In the genomic region with DNA sequence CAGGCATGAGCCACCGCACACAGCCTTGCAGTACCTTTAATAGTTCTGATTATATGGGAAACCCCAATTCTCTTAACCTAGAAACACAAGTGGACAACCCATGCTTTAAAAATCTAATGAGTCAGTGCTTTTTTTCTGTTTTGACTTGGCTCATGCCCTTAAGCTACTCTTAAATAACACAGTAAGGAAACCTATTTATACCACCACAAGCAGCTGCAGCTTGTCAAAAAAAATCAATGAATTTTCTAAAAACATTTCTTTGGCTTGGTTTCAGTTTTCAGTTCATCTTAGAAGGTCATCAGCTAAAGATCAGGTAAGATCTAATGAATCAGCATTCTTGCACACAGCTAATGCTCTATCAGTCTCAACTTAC, we compare ENCODE assay signal across 11 cellular contexts.
DNase-seq lines count a peak whose midpoint lies in the region; ATAC-seq and TF ChIP-seq lines count a peak whose summit lies in the region.
"Had no signal": no experiment of that assay in that cellular context is flagged by ENCODE, and none has a peak within 500 bp of the region (broad histone marks: within the 10 kb centered on the region; RNA-seq: fewer than 3 reads in every experiment).

No MANE protein-coding gene starts in this region.

- H3K4ac ChIP-seq in H9 (ENCODE audit: low read depth, low read length): no peak overlapping the region

- H3K23me2 ChIP-seq in H9 (ENCODE audit: insufficient read length, low read depth, low read length, poor library complexity, severe bottlenecking): no peaks in the 10 kb centered on the region

- H3K27me3 Mint-ChIP-seq in H9 (ENCODE audit: low read depth): no peaks in the 10 kb centered on the region; the same call in 1 of the 2 replicates
- H3K27me3 Mint-ChIP-seq: activated CD4-positive, alpha-beta memory T cell treated with anti-CD3 and anti-CD28 coated beads, Interleukin-2, amount 10 ng/mL, durations not matched to agents 7 days and 5 days had no signal

- H3K36me3 ChIP-seq in mammary epithelial cell (ENCODE audit: insufficient read depth, low read length): no peaks in the 10 kb centered on the region
- H3K36me3 ChIP-seq in thyroid gland: no peaks in the 10 kb centered on the region
- H3K36me3 ChIP-seq in hepatocyte (replicated peaks; ENCODE audit: insufficient read depth, low read depth): no peaks in the 10 kb centered on the region

- no peak for TF ChIP-seq CTCF in AG09309 (IDR thresholded peaks at IDR 0.05; ENCODE audit: control insufficient read depth, insufficient read depth, low read depth, low read length, missing control alignments)
- no peak for TF ChIP-seq CTCF in mammary epithelial cell (conservative IDR thresholded peaks at IDR 0.05 in 1 of 2, IDR thresholded peaks at IDR 0.05 in 1 of 2; ENCODE audit: extremely low read depth in 1 of 2, insufficient read depth in 1 of 2, low read depth in 1 of 2, low read length in 2 of 2)
- no peak for TF ChIP-seq CTCF in thyroid gland (IDR thresholded peaks at IDR 0.05)
- no peak for TF ChIP-seq CTCF in H9 (conservative IDR thresholded peaks at IDR 0.05)
- no peak for TF ChIP-seq CTCF in hepatocyte (IDR thresholded peaks at IDR 0.05; ENCODE audit: poor library complexity)

- peaks cover 59% of the 10 kb centered on the region for H3K79me2 ChIP-seq in mammary epithelial cell (ENCODE audit: insufficient read depth, low read length)
- H3K79me2 ChIP-seq in H9 (ENCODE audit: insufficient read depth, low read length): peaks cover 10% of the 10 kb centered on the region
- H3K79me2 ChIP-seq in hepatocyte: peaks cover 63% of the 10 kb centered on the region

- H3K36me3 Mint-ChIP-seq in H9 (ENCODE audit: insufficient read depth in 1 of 3, low read depth in 3 of 3): no peaks in the 10 kb centered on the region; a peak in 1 of 7 replicates
- H3K36me3 Mint-ChIP-seq: CD8-positive, alpha-beta memory T cell had no signal

- H3K4me3 Mint-ChIP-seq in H9: no peak overlapping the region
- H3K4me3 Mint-ChIP-seq: activated CD4-positive, alpha-beta memory T cell treated with anti-CD3 and anti-CD28 coated beads, Interleukin-2, amount 10 ng/mL, durations not matched to agents 7 days and 5 days; CD8-positive, alpha-beta memory T cell had no signal

- ATAC-seq in GM19438 (IDR thresholded peaks at IDR 0.05; ENCODE audit: low read depth, unreplicated experiment) (peak; percentile 70), HG03097 (IDR thresholded peaks at IDR 0.05; ENCODE audit: low FRiP score, unreplicated experiment) (peak; percentile 74)

- H3K4me1 ChIP-seq in mammary epithelial cell (ENCODE audit: insufficient read depth, low read length) (peaks cover 16% of the 10 kb centered on the region), thyroid gland (peaks cover 0 to 8% of the 10 kb centered on the region in 2 donors), H9 (ENCODE audit: insufficient read depth, low read length) (peaks cover 3% of the 10 kb centered on the region; the same call in 1 of the 2 replicates), hepatocyte (ENCODE audit: insufficient read depth) (no peaks in the 10 kb centered on the region)

- no peaks in the 10 kb centered on the region for H3K9me3 ChIP-seq in mammary epithelial cell (replicated peaks; ENCODE audit: insufficient read depth, low read length)
- H3K9me3 ChIP-seq in thyroid gland: no peaks in the 10 kb centered on the region
- no peaks in the 10 kb centered on the region for H3K9me3 ChIP-seq in H9 (ENCODE audit: control insufficient read depth, low read depth, low read length)
- no peaks in the 10 kb centered on the region for H3K9me3 ChIP-seq in hepatocyte (ENCODE audit: low read depth)

- no peaks in the 10 kb centered on the region for H3K9me3 Mint-ChIP-seq in H9
- H3K9me3 Mint-ChIP-seq: activated CD4-positive, alpha-beta memory T cell treated with anti-CD3 and anti-CD28 coated beads, Interleukin-2, amount 10 ng/mL, durations not matched to agents 7 days and 5 days had no signal

- CTCF ChIA-PET in mammary epithelial cell (lab: Charles Lee; ENCODE audit: low non-redundant PET): interaction anchor here (0.6 to 1.0 kb wide), 5 partner anchors 37 to 230 kb away, joined by 3 to 5 read pairs (median 4); no protein-coding TSS in a partner anchor

- no peak overlapping the region for H3K4me2 ChIP-seq in mammary epithelial cell (ENCODE audit: insufficient read depth, low read depth, low read length)
- H3K4me2 ChIP-seq in H9 (ENCODE audit: insufficient read depth, insufficient read length, low read length): no peak overlapping the region
- H3K4me2 ChIP-seq in hepatocyte: no peak overlapping the region

- dilution Hi-C loops in mammary epithelial cell (cut with HindIII; ENCODE audit: low sequenced_read_pairs): no loop called here

- no peak overlapping the region for H2AK5ac ChIP-seq in H9 (ENCODE audit: insufficient read length, low read length)

- H3K27me3 ChIP-seq in mammary epithelial cell (ENCODE audit: insufficient read depth, low read length) (no peaks in the 10 kb centered on the region), thyroid gland (no peaks in the 10 kb centered on the region), H9 (ENCODE audit: insufficient read depth, low read length) (no peaks in the 10 kb centered on the region), hepatocyte (no peaks in the 10 kb centered on the region)

- no peak for TF ChIP-seq POLR2A in thyroid gland (IDR thresholded peaks at IDR 0.05)

- DNase-seq in AG09309 (ENCODE audit: low read depth): peak; percentile 28
- DNase-seq in mammary epithelial cell: peak; percentile 92
- DNase-seq in OCI-M1 (lab: John Stamatoyannopoulos, UW): no peak
- DNase-seq in thyroid gland: no peak
- DNase-seq in H9: no peak
- no peak for DNase-seq in hepatocyte (ENCODE audit: low spot score)
- DNase-seq: activated CD4-positive, alpha-beta memory T cell treated with anti-CD3 and anti-CD28 coated beads, Interleukin-2, amount 10 ng/mL, durations not matched to agents 7 days and 5 days; CD8-positive, alpha-beta memory T cell; stimulated activated CD4-positive, alpha-beta T cell treated with anti-CD3 and anti-CD28 coated beads, Interleukin-1b, Interleukin-23, amount 100 ng/mL, for 48 hours had no signal

- no peak overlapping the region for H3K23ac ChIP-seq in H9 (ENCODE audit: insufficient read length, low read depth, low read length)

- no peak overlapping the region for H2BK15ac ChIP-seq in H9 (ENCODE audit: low read depth, low read length)

- no peak overlapping the region for H2BK120ac ChIP-seq in H9 (ENCODE audit: low read depth, low read length, poor library complexity, severe bottlenecking)

- H3K27ac ChIP-seq in mammary epithelial cell (ENCODE audit: insufficient read depth, low read depth, low read length): no peak overlapping the region
- no peak overlapping the region for H3K27ac ChIP-seq in thyroid gland
- no peak overlapping the region for H3K27ac ChIP-seq in H9 (ENCODE audit: insufficient read length, low read depth, low read length)
- no peak overlapping the region for H3K27ac ChIP-seq in hepatocyte

- no peak overlapping the region for H2BK12ac ChIP-seq in H9 (ENCODE audit: insufficient read length, low read depth, low read length)

- no peak overlapping the region for H3K27ac Mint-ChIP-seq in H9
- H3K27ac Mint-ChIP-seq: activated CD4-positive, alpha-beta memory T cell treated with anti-CD3 and anti-CD28 coated beads, Interleukin-2, amount 10 ng/mL, durations not matched to agents 7 days and 5 days; CD8-positive, alpha-beta memory T cell had no signal

- H3K14ac ChIP-seq in H9 (ENCODE audit: insufficient read depth, low read length): no peak overlapping the region

- peaks cover 4% of the 10 kb centered on the region for H3K79me1 ChIP-seq in H9 (ENCODE audit: insufficient read depth, low read depth, low read length, poor library complexity, severe bottlenecking)

- no TSS peak for BruUV-seq in mammary epithelial cell (replicated peaks; lab: Mats Ljungman, UMichigan)

- H4K5ac ChIP-seq in H9 (ENCODE audit: insufficient read length, low read depth, low read length): no peak overlapping the region

- H2AFZ ChIP-seq in mammary epithelial cell (ENCODE audit: low read depth, low read length) (no peak overlapping the region), H9 (ENCODE audit: low read length) (no peak overlapping the region), hepatocyte (no peak overlapping the region)

- in situ Hi-C loops in mammary epithelial cell (cut with MboI; ENCODE audit: low sequenced_read_pairs in 2 of 2): no loop called here

- no peaks in the 10 kb centered on the region for H3K9me2 ChIP-seq in hepatocyte (replicated peaks; ENCODE audit: insufficient read depth)

- H3K56ac ChIP-seq in H9 (ENCODE audit: insufficient read length, low read depth, low read length): no peak overlapping the region

- intact Hi-C loops in mammary epithelial cell (cut with micrococcal nuclease) (loop anchor here (5.0 to 10.0 kb wide), 2 partner anchors 188 to 551 kb away; a partner anchor contains a TSS), thyroid gland (cut with DNase I) (loop anchor here (10.0 kb wide), 1 partner anchor 78 kb away; no protein-coding TSS in a partner anchor)

- no peaks in the 10 kb centered on the region for H4K20me1 ChIP-seq in mammary epithelial cell (ENCODE audit: insufficient read depth, low read length)
- no peaks in the 10 kb centered on the region for H4K20me1 ChIP-seq in H9 (ENCODE audit: control insufficient read depth, insufficient read depth, insufficient read length)
- no peaks in the 10 kb centered on the region for H4K20me1 ChIP-seq in hepatocyte (ENCODE audit: insufficient read depth, poor library complexity, severe bottlenecking)

- H3K4me3 ChIP-seq in AG09309 (ENCODE audit: control insufficient read depth, low read depth, low read length): no peak overlapping the region
- peak overlapping the region in 1 of 3 experiments; percentile 10 for H3K4me3 ChIP-seq in mammary epithelial cell (replicated peaks in 1 of 3; ENCODE audit: insufficient read depth in 1 of 3, low read depth in 2 of 3, low read length in 3 of 3)
- H3K4me3 ChIP-seq in thyroid gland (replicated peaks in 1 of 3): no peak overlapping the region
- no peak overlapping the region for H3K4me3 ChIP-seq in hepatocyte

- no peak overlapping the region for H2BK5ac ChIP-seq in H9 (ENCODE audit: insufficient read length, low read length)

- no peak overlapping the region for H3T11ph ChIP-seq in H9 (ENCODE audit: low read length)

- H3K9ac ChIP-seq in mammary epithelial cell (ENCODE audit: insufficient read depth, low read length) (no peak overlapping the region), H9 (ENCODE audit: extremely low read depth, insufficient read length, low read length) (no peak overlapping the region)

- 11% methylated on average over 1 of the region's 1 CpG for WGBS in mammary epithelial cell (ENCODE audit: low coverage, missing lambda C conversion rate)
- WGBS in thyroid gland, 2 donors: 89 to 93% methylated on average over 1 of the region's 1 CpG
- no CpG with 5 or more reads among the region's 1 CpG for WGBS in H9 (ENCODE audit: extremely low coverage, insufficient read length, low lambda C conversion rate)
- WGBS in hepatocyte (ENCODE audit: low lambda C conversion rate, missing lambda C conversion rate): 88% methylated on average over 1 of the region's 1 CpG

- no peak overlapping the region for H2BK20ac ChIP-seq in H9 (ENCODE audit: low read depth, low read length, poor library complexity, severe bottlenecking)

- H3K4me1 Mint-ChIP-seq in H9: peaks cover 36 to 39% of the 10 kb centered on the region in 2 experiments
- H3K4me1 Mint-ChIP-seq: activated CD4-positive, alpha-beta memory T cell treated with anti-CD3 and anti-CD28 coated beads, Interleukin-2, amount 10 ng/mL, durations not matched to agents 7 days and 5 days; CD8-positive, alpha-beta memory T cell had no signal

- no peak overlapping the region for H4K91ac ChIP-seq in H9 (ENCODE audit: insufficient read length, low read depth, low read length)

- H4K8ac ChIP-seq in H9 (replicated peaks; ENCODE audit: insufficient read length, low read depth, low read length): no peak overlapping the region

- no peak overlapping the region for H3K18ac ChIP-seq in H9 (ENCODE audit: insufficient read length, low read depth, low read length)

Comparison
In these comparisons a context has a peak if more than half of its experiments do, and no peak if none do; other contexts are left out.
1. DNase-seq: peak in AG09309 (single experiment) and mammary epithelial cell (single experiment); none in OCI-M1 (single experiment), thyroid gland (0 of 2), H9 (single experiment) and hepatocyte (single experiment).